In the genomic region with DNA sequence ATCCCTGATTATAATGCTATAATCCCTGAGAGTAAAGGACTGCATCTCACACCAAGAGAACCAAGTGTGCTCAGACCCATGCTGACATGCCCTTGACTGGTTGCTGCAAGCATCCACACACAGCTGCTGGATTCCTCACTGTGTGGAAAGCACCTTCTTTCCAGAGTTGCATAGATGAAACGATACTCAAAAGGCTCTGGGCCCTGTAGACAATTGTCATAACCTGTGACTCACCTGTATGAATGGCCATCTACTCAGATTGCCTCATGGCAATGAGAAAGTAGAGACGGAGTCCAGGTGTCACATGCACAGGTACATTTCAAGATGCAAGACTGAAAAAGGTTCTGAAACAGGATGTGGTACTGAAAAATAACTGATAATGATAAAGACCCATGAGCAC, we compare ENCODE assay signal across 19 cellular contexts. TPM values are rescaled to one million over a fixed set of nuclear protein-coding genes. Genes with fewer than 3 reads are reported as not detected.
DNase-seq lines count a peak whose midpoint lies in the region; ATAC-seq, FAIRE-seq and TF ChIP-seq lines count a peak whose summit lies in the region.
"Had no signal": no experiment of that assay in that cellular context is flagged by ENCODE, and none has a peak within 500 bp of the region (broad histone marks: within the 10 kb centered on the region; RNA-seq: fewer than 3 reads in every experiment).

No MANE protein-coding gene starts in this region.

- H3K36me3 ChIP-seq in bronchial epithelial cell (ENCODE audit: control insufficient read depth, insufficient read depth, low read length) (no peaks in the 10 kb centered on the region), trophoblast cell (ENCODE audit: control insufficient read depth in 1 of 2, insufficient read depth in 2 of 2, low read length in 2 of 2) (no peaks in the 10 kb centered on the region), WERI-Rb-1 (no peaks in the 10 kb centered on the region)
- H3K36me3 ChIP-seq: BLaER1 had no signal

- DNase-seq in SIG-M5 treated with dmso at 0.1 percent for 504 hours (lab: John Stamatoyannopoulos, UW; ENCODE audit: unreplicated experiment) (peak; percentile 6), SIG-M5 (lab: John Stamatoyannopoulos, UW) (no peak), NCI-H82 treated with DMSO at 0.1 percent for 48 hours (lab: John Stamatoyannopoulos, UW; ENCODE audit: unreplicated experiment) (peak; percentile 64), bronchial epithelial cell (ENCODE audit: low read depth) (peak; percentile 99), trophoblast cell (peak; percentile 84 to 86), WERI-Rb-1 (no peak), GOT3 (lab: John Stamatoyannopoulos, UW) (no peak)
- DNase-seq: CD8-positive, alpha-beta memory T cell; DMS 273 treated with DMSO at 0.1 percent for 48 hours; EL; H9; NCI-H146; NCI-H226; NCI-H69; SHP77 had no signal

- H2BK12ac ChIP-seq in trophoblast cell (ENCODE audit: low read length) = no peak overlapping the region

- ATAC-seq in GM18909 (IDR thresholded peaks at IDR 0.05; ENCODE audit: poor library complexity, unreplicated experiment) = no peak
- ATAC-seq: Panc1 had no signal

- H2AK5ac ChIP-seq in trophoblast cell (ENCODE audit: low read length) = no peak overlapping the region

- no peak for FAIRE-seq in bronchial epithelial cell (lab: Jason Lieb, UNC)

- TF ChIP-seq CTCF in bronchial epithelial cell (IDR thresholded peaks at IDR 0.05; ENCODE audit: insufficient read depth, low read length, severe bottlenecking) (no peak), WERI-Rb-1 (IDR thresholded peaks at IDR 0.05; ENCODE audit: low read depth, low read length) (no peak)

- no peak overlapping the region for H3K4me2 ChIP-seq in trophoblast cell (ENCODE audit: low read length)
- H3K4me2 ChIP-seq: BLaER1 had no signal

- H3K27me3 ChIP-seq in bronchial epithelial cell (ENCODE audit: control insufficient read depth, insufficient read depth, low read length) (no peaks in the 10 kb centered on the region), trophoblast cell (ENCODE audit: insufficient read depth, low read length) (no peaks in the 10 kb centered on the region), WERI-Rb-1 (ENCODE audit: insufficient read depth, low read depth, severe bottlenecking) (no peaks in the 10 kb centered on the region)
- H3K27me3 ChIP-seq: BLaER1 had no signal

- H4K8ac ChIP-seq in trophoblast cell (ENCODE audit: low read depth, low read length) = no peak overlapping the region

- H3K79me2 ChIP-seq in trophoblast cell (ENCODE audit: control insufficient read depth, insufficient read depth, low read length, poor library complexity) = no peaks in the 10 kb centered on the region

- no peak overlapping the region for H3K9ac ChIP-seq in trophoblast cell (ENCODE audit: low read length)
- H3K9ac ChIP-seq: BLaER1 had no signal

- no peaks in the 10 kb centered on the region for H3K9me3 ChIP-seq in trophoblast cell (ENCODE audit: insufficient read depth, low read depth, low read length)
- H3K9me3 ChIP-seq in WERI-Rb-1 (ENCODE audit: severe bottlenecking) = no peaks in the 10 kb centered on the region
- H3K9me3 ChIP-seq: BLaER1 had no signal

- H3K18ac ChIP-seq in trophoblast cell (ENCODE audit: low read length) = no peak overlapping the region

- no peak overlapping the region for H3K14ac ChIP-seq in trophoblast cell (ENCODE audit: low read length)

- H4K91ac ChIP-seq in trophoblast cell (ENCODE audit: low read depth, low read length) = no peak overlapping the region

- no peak overlapping the region for H3K23ac ChIP-seq in trophoblast cell (ENCODE audit: low read length)

- no CpG with 5 or more reads among the region's 2 CpGs for WGBS in trophoblast cell (ENCODE audit: extremely low coverage, insufficient coverage, insufficient read length)

- H3K4ac ChIP-seq in trophoblast cell (ENCODE audit: low read depth, low read length) = no peak overlapping the region

- no peak overlapping the region for H2BK5ac ChIP-seq in trophoblast cell (ENCODE audit: low read depth, low read length, poor library complexity)

- H2AFZ ChIP-seq in trophoblast cell (ENCODE audit: insufficient read depth, low read length, poor library complexity) = no peak overlapping the region

- H3K4me3 ChIP-seq in bronchial epithelial cell (ENCODE audit: low read depth, low read length) = no peak overlapping the region
- H3K4me3 ChIP-seq in trophoblast cell (ENCODE audit: low read depth, low read length) = no peak overlapping the region
- no peak overlapping the region for H3K4me3 ChIP-seq in WERI-Rb-1 (ENCODE audit: low read depth, low read length)
- H3K4me3 ChIP-seq: BLaER1 had no signal

- H4K12ac ChIP-seq in trophoblast cell (ENCODE audit: low read depth, low read length) = no peak overlapping the region

- H3K4me1 ChIP-seq in trophoblast cell (ENCODE audit: control insufficient read depth in 1 of 2, insufficient read depth in 2 of 2, low read length in 2 of 2) = no peaks in the 10 kb centered on the region
- H3K4me1 ChIP-seq: BLaER1 had no signal

- H3K27ac ChIP-seq in trophoblast cell (ENCODE audit: low read depth, low read length) (no peak overlapping the region), WERI-Rb-1 (no peak overlapping the region)
- H3K27ac ChIP-seq: 22Rv1, BLaER1 had no signal

- H3K79me1 ChIP-seq in trophoblast cell (ENCODE audit: low read length) = no peaks in the 10 kb centered on the region

- H2BK120ac ChIP-seq in trophoblast cell (ENCODE audit: insufficient read depth, low read length, poor library complexity) = no peak overlapping the region

RNA-seq across cellular contexts. Expression of a gene that starts 58.1 kb away (rescaled TPM):
- 71.8 and 91.9 TPM in 2 replicates for total RNA-seq in bronchial epithelial cell
- 22.0 and 22.5 TPM in 2 replicates for polyA plus RNA-seq in trophoblast cell (2013)

Comparison
In these comparisons a context has a peak if more than half of its experiments do, and no peak if none do; other contexts are left out.
1. DNase-seq: peak in SIG-M5 treated with dmso at 0.1 percent for 504 hours (single experiment), NCI-H82 treated with DMSO at 0.1 percent for 48 hours (single experiment), bronchial epithelial cell (single experiment) and trophoblast cell (2 of 2); none in SIG-M5 (single experiment), WERI-Rb-1 (single experiment) and GOT3 (single experiment).